8 cellular contexts compared by ENCODE assay signal in genomic region chr10:27745719-27746363, GRCh38. TPM values are rescaled to one million over a fixed set of nuclear protein-coding genes. Genes with fewer than 3 reads are reported as not detected.
DNase-seq lines count a peak whose midpoint lies in the region; ATAC-seq and TF ChIP-seq lines count a peak whose summit lies in the region.

A gene with protein sequence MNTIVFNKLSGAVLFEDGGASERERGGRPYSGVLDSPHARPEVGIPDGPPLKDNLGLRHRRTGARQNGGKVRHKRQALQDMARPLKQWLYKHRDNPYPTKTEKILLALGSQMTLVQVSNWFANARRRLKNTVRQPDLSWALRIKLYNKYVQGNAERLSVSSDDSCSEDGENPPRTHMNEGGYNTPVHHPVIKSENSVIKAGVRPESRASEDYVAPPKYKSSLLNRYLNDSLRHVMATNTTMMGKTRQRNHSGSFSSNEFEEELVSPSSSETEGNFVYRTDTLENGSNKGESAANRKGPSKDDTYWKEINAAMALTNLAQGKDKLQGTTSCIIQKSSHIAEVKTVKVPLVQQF (minus strand): TSS chr10:27745819. CDS start chr10:27743415, 2,404 bp downstream.

- H3K36me3 ChIP-seq in spleen (no peaks in the 10 kb centered on the region), PC-9 (ENCODE audit: low read depth) (no peaks in the 10 kb centered on the region)

- ATAC-seq in GM21423 (IDR thresholded peaks at IDR 0.05; ENCODE audit: unreplicated experiment) = no peak
- no peak for ATAC-seq in HG03159 (IDR thresholded peaks at IDR 0.05; ENCODE audit: unreplicated experiment)

- CTCF ChIA-PET in PC-9 (lab: Charles Lee) = no interaction called here

- H4K20me1 ChIP-seq in PC-9 (ENCODE audit: insufficient read depth) = no peaks in the 10 kb centered on the region

- 0 to 3% (median 2%) methylated on average over 17 to 72 of the region's 72 CpGs for WGBS in spleen, 5 donors

- TF ChIP-seq POLR2A in spleen (IDR thresholded peaks at IDR 0.05) = no peak

- TF ChIP-seq CTCF in spleen (IDR thresholded peaks at IDR 0.05 in 8 of 11, conservative IDR thresholded peaks at IDR 0.05 in 3 of 11) (no peak), PC-9 (conservative IDR thresholded peaks at IDR 0.05) (no peak)

- peak within 1 kb of the TSS; percentile 11 to 89 (median 60) for H3K4me3 ChIP-seq in spleen
- H3K4me3 ChIP-seq in PC-9 = no peak within 1 kb of the TSS

- no TSS peak for BruUV-seq in PC-9 (replicated peaks; lab: Mats Ljungman, UMichigan)

- peaks cover 34 to 63% (median 57%) of the 10 kb centered on the region in 6 donors for H3K4me1 ChIP-seq in spleen
- H3K4me1 ChIP-seq in PC-9 (replicated peaks; ENCODE audit: insufficient read depth) = no peaks in the 10 kb centered on the region

- H3F3A ChIP-seq in PC-9 (ENCODE audit: insufficient read depth, low read depth) = no peaks in the 10 kb centered on the region

- H3K9me3 ChIP-seq in spleen (no peaks in the 10 kb centered on the region), PC-9 (ENCODE audit: insufficient read depth, low read depth) (no peaks in the 10 kb centered on the region)

- H3K4me2 ChIP-seq in PC-9 = no peak within 1 kb of the TSS

- no peak within 1 kb of the TSS for H2AFZ ChIP-seq in PC-9

- POLR2A ChIA-PET in PC-9 (lab: Charles Lee; ENCODE audit: unreplicated experiment) = no interaction called here

- no peaks in the 10 kb centered on the region for H3K9me2 ChIP-seq in PC-9 (ENCODE audit: insufficient read depth)

- no peaks in the 10 kb centered on the region for H3K79me2 ChIP-seq in PC-9 (ENCODE audit: low read depth)

- DNase-seq in CD1c-positive myeloid dendritic cell (ENCODE audit: extremely low spot score) = peak; percentile 55
- peak; percentile 3 for DNase-seq in NCI-H1105 treated with DMSO at 0.1 percent for 48 hours (lab: John Stamatoyannopoulos, UW)
- peak; percentile 74 for DNase-seq in amniotic stem cell (lab: John Stamatoyannopoulos, UW)
- peak; percentile 61 for DNase-seq in iPS-NIHi7 (ENCODE audit: extremely low spot score)
- no peak for DNase-seq in spleen
- no peak for DNase-seq in PC-9

- peaks cover 17 to 98% (median 85%) of the 10 kb centered on the region in 7 donors for H3K27me3 ChIP-seq in spleen (replicated peaks in 1 of 7)
- H3K27me3 ChIP-seq in PC-9 (ENCODE audit: insufficient read depth, low read depth) = no peaks in the 10 kb centered on the region

- intact Hi-C loops in spleen (cut with DNase I; ENCODE audit: low total_unique reads) (no loop called here), PC-9 (cut with micrococcal nuclease; ENCODE audit: unreplicated experiment) (no loop called here)

- H3K27ac ChIP-seq in spleen (no peak within 1 kb of the TSS), PC-9 (no peak within 1 kb of the TSS)

RNA-seq across cellular contexts. Expression of the gene that starts here (rescaled TPM):
- total RNA-seq in spleen (under 1 TPM in 4 of 7 donors, not detected in 3; 0.16 to 0.34 (median 0.19) TPM), PC-9 (2021) (not detected in 2 replicates)
- under 1 TPM; 0.07 to 0.14 (median 0.10) TPM for polyA plus RNA-seq in spleen

Comparison
In these comparisons a context has a peak if more than half of its experiments do, and no peak if none do; other contexts are left out.
1. DNase-seq: peak in CD1c-positive myeloid dendritic cell (single experiment), NCI-H1105 treated with DMSO at 0.1 percent for 48 hours (single experiment), amniotic stem cell (single experiment) and iPS-NIHi7 (single experiment); none in spleen (single experiment) and PC-9 (0 of 2).